Comparison of ENCODE assay signal across 1 cellular context in the genomic region with DNA sequence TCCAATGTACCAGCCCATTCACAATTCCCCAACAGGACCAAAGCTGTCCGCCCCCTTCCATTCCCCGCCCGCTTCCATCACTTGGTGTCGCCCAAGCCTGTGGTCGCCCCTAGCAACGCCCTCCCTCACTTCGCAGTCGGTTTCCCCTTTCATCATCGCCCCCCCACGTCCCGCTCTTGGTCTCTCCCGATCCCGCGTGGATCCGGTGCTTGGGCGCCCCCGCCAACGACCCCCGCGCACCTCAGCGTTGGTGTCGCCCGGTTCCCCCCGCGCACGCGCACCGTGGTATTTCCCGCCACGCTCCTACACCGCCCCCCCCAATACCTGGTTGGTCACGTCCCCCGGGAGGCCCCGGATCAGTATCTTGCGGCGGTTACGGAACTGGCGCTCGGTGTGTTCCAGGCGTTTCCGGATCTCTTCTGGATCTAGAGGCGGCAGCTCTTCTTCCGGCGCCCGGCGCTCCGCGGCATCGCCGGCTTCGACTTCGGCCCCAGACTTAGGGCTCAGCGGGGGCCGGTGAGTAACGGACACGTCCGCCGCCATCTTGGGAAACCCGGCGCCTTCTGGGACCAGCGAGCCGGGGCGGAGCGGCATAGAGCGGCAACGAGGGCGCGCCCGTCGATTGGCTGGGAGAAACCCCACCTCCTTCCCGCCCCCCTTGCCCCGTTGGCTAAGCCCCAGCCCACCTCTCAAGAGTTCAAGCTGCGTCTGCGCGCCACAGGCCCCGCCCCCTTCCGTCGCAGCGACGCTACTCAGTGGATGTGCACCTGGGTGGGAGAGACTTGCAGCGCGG.
TF ChIP-seq lines count a peak whose summit lies in the region.

TSS of gene RAVER1 (minus strand) at position 565 of the 793 bp plus-strand sequence. CDS start at position 543, 22 bp downstream.

TF ChIP-seq in K562, 482 proteins besides CTCF, POLR2A, EP300 and RAD21 (continued from another document and continues in another):
- TF ChIP-seq, protein P1, sequence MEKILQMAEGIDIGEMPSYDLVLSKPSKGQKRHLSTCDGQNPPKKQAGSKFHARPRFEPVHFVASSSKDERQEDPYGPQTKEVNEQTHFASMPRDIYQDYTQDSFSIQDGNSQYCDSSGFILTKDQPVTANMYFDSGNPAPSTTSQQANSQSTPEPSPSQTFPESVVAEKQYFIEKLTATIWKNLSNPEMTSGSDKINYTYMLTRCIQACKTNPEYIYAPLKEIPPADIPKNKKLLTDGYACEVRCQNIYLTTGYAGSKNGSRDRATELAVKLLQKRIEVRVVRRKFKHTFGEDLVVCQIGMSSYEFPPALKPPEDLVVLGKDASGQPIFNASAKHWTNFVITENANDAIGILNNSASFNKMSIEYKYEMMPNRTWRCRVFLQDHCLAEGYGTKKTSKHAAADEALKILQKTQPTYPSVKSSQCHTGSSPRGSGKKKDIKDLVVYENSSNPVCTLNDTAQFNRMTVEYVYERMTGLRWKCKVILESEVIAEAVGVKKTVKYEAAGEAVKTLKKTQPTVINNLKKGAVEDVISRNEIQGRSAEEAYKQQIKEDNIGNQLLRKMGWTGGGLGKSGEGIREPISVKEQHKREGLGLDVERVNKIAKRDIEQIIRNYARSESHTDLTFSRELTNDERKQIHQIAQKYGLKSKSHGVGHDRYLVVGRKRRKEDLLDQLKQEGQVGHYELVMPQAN (IDR thresholded peaks at IDR 0.05; ENCODE audit: borderline replicate concordance), result peak; percentile 82
- no peak for TF ChIP-seq HDGF (IDR thresholded peaks at IDR 0.05)
- TF ChIP-seq, protein P2, sequence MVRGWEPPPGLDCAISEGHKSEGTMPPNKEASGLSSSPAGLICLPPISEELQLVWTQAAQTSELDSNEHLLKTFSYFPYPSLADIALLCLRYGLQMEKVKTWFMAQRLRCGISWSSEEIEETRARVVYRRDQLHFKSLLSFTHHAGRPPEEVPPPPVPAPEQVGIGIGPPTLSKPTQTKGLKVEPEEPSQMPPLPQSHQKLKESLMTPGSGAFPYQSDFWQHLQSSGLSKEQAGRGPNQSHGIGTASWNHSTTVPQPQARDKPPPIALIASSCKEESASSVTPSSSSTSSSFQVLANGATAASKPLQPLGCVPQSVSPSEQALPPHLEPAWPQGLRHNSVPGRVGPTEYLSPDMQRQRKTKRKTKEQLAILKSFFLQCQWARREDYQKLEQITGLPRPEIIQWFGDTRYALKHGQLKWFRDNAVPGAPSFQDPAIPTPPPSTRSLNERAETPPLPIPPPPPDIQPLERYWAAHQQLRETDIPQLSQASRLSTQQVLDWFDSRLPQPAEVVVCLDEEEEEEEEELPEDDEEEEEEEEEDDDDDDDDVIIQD (CRISPR knock-in tag; IDR thresholded peaks at IDR 0.05), result no peak
- no peak for TF ChIP-seq BRF1 (IDR thresholded peaks at IDR 0.05; ENCODE audit: borderline replicate concordance, extremely low read depth, insufficient read length)
- no peak for TF ChIP-seq ARID2 (IDR thresholded peaks at IDR 0.05)
- TF ChIP-seq PHB2 (IDR thresholded peaks at IDR 0.05; ENCODE audit: low read depth), result peak; percentile 25; the same call in 1 of the 2 replicates
- no peak for TF ChIP-seq CREBBP (IDR thresholded peaks at IDR 0.05; ENCODE audit: low read depth, low read length)
- TF ChIP-seq HLTF (IDR thresholded peaks at IDR 0.05), result peak; percentile 38; the same call in 1 of the 2 replicates
- no peak for TF ChIP-seq ZNF780A (CRISPR knock-in tag; IDR thresholded peaks at IDR 0.05)
- no peak for TF ChIP-seq RHOXF2B (CRISPR knock-in tag; conservative IDR thresholded peaks at IDR 0.05)
- TF ChIP-seq ZFP1 (CRISPR knock-in tag; IDR thresholded peaks at IDR 0.05), result no peak
- peak in 1 of 2 experiments; percentile 65; a peak in 1 of 4 replicates for TF ChIP-seq TEAD1 (CRISPR knock-in tag; IDR thresholded peaks at IDR 0.05)
- TF ChIP-seq ZNF184 (CRISPR knock-in tag; IDR thresholded peaks at IDR 0.05), result no peak
- TF ChIP-seq, protein P3, sequence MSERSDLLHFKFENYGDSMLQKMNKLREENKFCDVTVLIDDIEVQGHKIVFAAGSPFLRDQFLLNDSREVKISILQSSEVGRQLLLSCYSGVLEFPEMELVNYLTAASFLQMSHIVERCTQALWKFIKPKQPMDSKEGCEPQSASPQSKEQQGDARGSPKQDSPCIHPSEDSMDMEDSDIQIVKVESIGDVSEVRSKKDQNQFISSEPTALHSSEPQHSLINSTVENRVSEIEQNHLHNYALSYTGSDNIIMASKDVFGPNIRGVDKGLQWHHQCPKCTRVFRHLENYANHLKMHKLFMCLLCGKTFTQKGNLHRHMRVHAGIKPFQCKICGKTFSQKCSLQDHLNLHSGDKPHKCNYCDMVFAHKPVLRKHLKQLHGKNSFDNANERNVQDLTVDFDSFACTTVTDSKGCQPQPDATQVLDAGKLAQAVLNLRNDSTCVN (CRISPR knock-in tag; IDR thresholded peaks at IDR 0.05), result no peak
- no peak for TF ChIP-seq NFYB (IDR thresholded peaks at IDR 0.05; ENCODE audit: extremely low read depth, insufficient read length)
- TF ChIP-seq ELF4 (CRISPR knock-in tag; IDR thresholded peaks at IDR 0.05), result 0 out of 2 replicates have a peak, but pooled peaks have one; percentile 63
- TF ChIP-seq HMG20A (CRISPR knock-in tag; conservative IDR thresholded peaks at IDR 0.05), result no peak
- TF ChIP-seq ZNF445 (CRISPR knock-in tag; IDR thresholded peaks at IDR 0.05; ENCODE audit: low read depth), result no peak
- TF ChIP-seq ZNF561 (CRISPR knock-in tag; conservative IDR thresholded peaks at IDR 0.05), result no peak
- no peak for TF ChIP-seq ILF3 (IDR thresholded peaks at IDR 0.05; ENCODE audit: borderline replicate concordance)
- TF ChIP-seq NFE2 (IDR thresholded peaks at IDR 0.05; ENCODE audit: low read depth), result 0 out of 2 replicates have a peak, but pooled peaks have one; percentile 17
- TF ChIP-seq BRCA1 (IDR thresholded peaks at IDR 0.05), result no peak
- 0 out of 2 replicates have a peak, but pooled peaks have one; percentile 84 for TF ChIP-seq BRCA1 (CRISPR knock-in tag; IDR thresholded peaks at IDR 0.05)
- TF ChIP-seq, protein P4, sequence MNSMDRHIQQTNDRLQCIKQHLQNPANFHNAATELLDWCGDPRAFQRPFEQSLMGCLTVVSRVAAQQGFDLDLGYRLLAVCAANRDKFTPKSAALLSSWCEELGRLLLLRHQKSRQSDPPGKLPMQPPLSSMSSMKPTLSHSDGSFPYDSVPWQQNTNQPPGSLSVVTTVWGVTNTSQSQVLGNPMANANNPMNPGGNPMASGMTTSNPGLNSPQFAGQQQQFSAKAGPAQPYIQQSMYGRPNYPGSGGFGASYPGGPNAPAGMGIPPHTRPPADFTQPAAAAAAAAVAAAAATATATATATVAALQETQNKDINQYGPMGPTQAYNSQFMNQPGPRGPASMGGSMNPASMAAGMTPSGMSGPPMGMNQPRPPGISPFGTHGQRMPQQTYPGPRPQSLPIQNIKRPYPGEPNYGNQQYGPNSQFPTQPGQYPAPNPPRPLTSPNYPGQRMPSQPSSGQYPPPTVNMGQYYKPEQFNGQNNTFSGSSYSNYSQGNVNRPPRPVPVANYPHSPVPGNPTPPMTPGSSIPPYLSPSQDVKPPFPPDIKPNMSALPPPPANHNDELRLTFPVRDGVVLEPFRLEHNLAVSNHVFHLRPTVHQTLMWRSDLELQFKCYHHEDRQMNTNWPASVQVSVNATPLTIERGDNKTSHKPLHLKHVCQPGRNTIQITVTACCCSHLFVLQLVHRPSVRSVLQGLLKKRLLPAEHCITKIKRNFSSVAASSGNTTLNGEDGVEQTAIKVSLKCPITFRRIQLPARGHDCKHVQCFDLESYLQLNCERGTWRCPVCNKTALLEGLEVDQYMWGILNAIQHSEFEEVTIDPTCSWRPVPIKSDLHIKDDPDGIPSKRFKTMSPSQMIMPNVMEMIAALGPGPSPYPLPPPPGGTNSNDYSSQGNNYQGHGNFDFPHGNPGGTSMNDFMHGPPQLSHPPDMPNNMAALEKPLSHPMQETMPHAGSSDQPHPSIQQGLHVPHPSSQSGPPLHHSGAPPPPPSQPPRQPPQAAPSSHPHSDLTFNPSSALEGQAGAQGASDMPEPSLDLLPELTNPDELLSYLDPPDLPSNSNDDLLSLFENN (IDR thresholded peaks at IDR 0.05; ENCODE audit: low read depth in 2 of 2, low read length in 2 of 2), result no peak; a peak in 1 of 4 replicates
- 0 out of 2 replicates have a peak, but pooled peaks have one; percentile 71 for TF ChIP-seq KLF13 (tag; IDR thresholded peaks at IDR 0.05; ENCODE audit: borderline replicate concordance, low read depth)
- no peak for TF ChIP-seq ZNF24 (IDR thresholded peaks at IDR 0.05)
- TF ChIP-seq CHCHD3 (CRISPR knock-in tag; IDR thresholded peaks at IDR 0.05), result no peak
- TF ChIP-seq TFAM (CRISPR knock-in tag; conservative IDR thresholded peaks at IDR 0.05), result no peak
- TF ChIP-seq, protein P5, sequence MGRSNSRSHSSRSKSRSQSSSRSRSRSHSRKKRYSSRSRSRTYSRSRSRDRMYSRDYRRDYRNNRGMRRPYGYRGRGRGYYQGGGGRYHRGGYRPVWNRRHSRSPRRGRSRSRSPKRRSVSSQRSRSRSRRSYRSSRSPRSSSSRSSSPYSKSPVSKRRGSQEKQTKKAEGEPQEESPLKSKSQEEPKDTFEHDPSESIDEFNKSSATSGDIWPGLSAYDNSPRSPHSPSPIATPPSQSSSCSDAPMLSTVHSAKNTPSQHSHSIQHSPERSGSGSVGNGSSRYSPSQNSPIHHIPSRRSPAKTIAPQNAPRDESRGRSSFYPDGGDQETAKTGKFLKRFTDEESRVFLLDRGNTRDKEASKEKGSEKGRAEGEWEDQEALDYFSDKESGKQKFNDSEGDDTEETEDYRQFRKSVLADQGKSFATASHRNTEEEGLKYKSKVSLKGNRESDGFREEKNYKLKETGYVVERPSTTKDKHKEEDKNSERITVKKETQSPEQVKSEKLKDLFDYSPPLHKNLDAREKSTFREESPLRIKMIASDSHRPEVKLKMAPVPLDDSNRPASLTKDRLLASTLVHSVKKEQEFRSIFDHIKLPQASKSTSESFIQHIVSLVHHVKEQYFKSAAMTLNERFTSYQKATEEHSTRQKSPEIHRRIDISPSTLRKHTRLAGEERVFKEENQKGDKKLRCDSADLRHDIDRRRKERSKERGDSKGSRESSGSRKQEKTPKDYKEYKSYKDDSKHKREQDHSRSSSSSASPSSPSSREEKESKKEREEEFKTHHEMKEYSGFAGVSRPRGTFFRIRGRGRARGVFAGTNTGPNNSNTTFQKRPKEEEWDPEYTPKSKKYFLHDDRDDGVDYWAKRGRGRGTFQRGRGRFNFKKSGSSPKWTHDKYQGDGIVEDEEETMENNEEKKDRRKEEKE (IDR thresholded peaks at IDR 0.05; ENCODE audit: borderline replicate concordance in 1 of 2, control insufficient read depth in 1 of 2, low read depth in 2 of 2, low read length in 1 of 2), result peak in 1 of 2 experiments; percentile 93; a peak in 2 of 4 replicates
- TF ChIP-seq PHTF2 (CRISPR knock-in tag; IDR thresholded peaks at IDR 0.05), result no peak
- peak; percentile 53; the same call in 1 of the 2 replicates for TF ChIP-seq GTF2F1 (IDR thresholded peaks at IDR 0.05; ENCODE audit: low read depth, low read length)
- no peak for TF ChIP-seq ZNF232 (CRISPR knock-in tag; IDR thresholded peaks at IDR 0.05)
- 0 out of 2 replicates have a peak, but pooled peaks have one; percentile 5 for TF ChIP-seq ATF1 (CRISPR knock-in tag; IDR thresholded peaks at IDR 0.05)
- peak; percentile 82 for TF ChIP-seq ATF1 (tag; IDR thresholded peaks at IDR 0.05)
- TF ChIP-seq JUND (IDR thresholded peaks at IDR 0.05; ENCODE audit: borderline replicate concordance, low read depth, low read length), result peak; percentile 93
- no peak; the same call in 2 of the 3 replicates for TF ChIP-seq JUND (tag; IDR thresholded peaks at IDR 0.05; ENCODE audit: borderline replicate concordance, low read depth, low read length)
- no peak; the same call in 1 of the 2 replicates for TF ChIP-seq RAD51 (IDR thresholded peaks at IDR 0.05; ENCODE audit: borderline replicate concordance, low read depth)
- TF ChIP-seq ZNF77 (CRISPR knock-in tag; IDR thresholded peaks at IDR 0.05), result no peak
- TF ChIP-seq JUN (IDR thresholded peaks at IDR 0.05; ENCODE audit: borderline replicate concordance, low read depth, low read length), result no peak
- no peak for TF ChIP-seq JUN (CRISPR knock-in tag; IDR thresholded peaks at IDR 0.05; ENCODE audit: borderline replicate concordance)
- TF ChIP-seq PCBP1 (IDR thresholded peaks at IDR 0.05; ENCODE audit: low read depth, low read length, poor library complexity, severe bottlenecking), result peak; percentile 68
- peak; percentile 78 for TF ChIP-seq E2F1 (CRISPR knock-in tag; IDR thresholded peaks at IDR 0.05)
- no peak for TF ChIP-seq ZC3H8 (IDR thresholded peaks at IDR 0.05)
- no peak for TF ChIP-seq ZNF444 (CRISPR knock-in tag; IDR thresholded peaks at IDR 0.05)
- peak; percentile 29; the same call in 1 of the 2 replicates for TF ChIP-seq E2F3 (CRISPR knock-in tag; IDR thresholded peaks at IDR 0.05)
- TF ChIP-seq, protein P6, sequence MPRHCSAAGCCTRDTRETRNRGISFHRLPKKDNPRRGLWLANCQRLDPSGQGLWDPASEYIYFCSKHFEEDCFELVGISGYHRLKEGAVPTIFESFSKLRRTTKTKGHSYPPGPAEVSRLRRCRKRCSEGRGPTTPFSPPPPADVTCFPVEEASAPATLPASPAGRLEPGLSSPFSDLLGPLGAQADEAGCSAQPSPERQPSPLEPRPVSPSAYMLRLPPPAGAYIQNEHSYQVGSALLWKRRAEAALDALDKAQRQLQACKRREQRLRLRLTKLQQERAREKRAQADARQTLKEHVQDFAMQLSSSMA (CRISPR knock-in tag; IDR thresholded peaks at IDR 0.05), result no peak
- TF ChIP-seq NFXL1 (CRISPR knock-in tag; IDR thresholded peaks at IDR 0.05), result no peak
- peak; percentile 30; the same call in 1 of the 2 replicates for TF ChIP-seq RNF2 (IDR thresholded peaks at IDR 0.05)
- TF ChIP-seq POLR2AphosphoS5 (IDR thresholded peaks at IDR 0.05; ENCODE audit: control insufficient read depth, insufficient read depth, low read depth, low read length), result peak; percentile 94
- TF ChIP-seq PTRF (tag; IDR thresholded peaks at IDR 0.05), result no peak
- no peak for TF ChIP-seq GTF2A2 (tag; IDR thresholded peaks at IDR 0.05)
- TF ChIP-seq ZNF143 (CRISPR knock-in tag; IDR thresholded peaks at IDR 0.05), result peak; percentile 68
- peak; percentile 84 for TF ChIP-seq CXXC5 (CRISPR knock-in tag; IDR thresholded peaks at IDR 0.05)
- TF ChIP-seq CEBPB (tag; IDR thresholded peaks at IDR 0.05), result peak; percentile 35; the same call in 1 of the 2 replicates
- TF ChIP-seq MXI1 (IDR thresholded peaks at IDR 0.05; ENCODE audit: low read depth, low read length), result peak; percentile 53; the same call in 1 of the 2 replicates
- TF ChIP-seq HDAC8 (tag; IDR thresholded peaks at IDR 0.05), result peak; percentile 55; the same call in 1 of the 2 replicates
- TF ChIP-seq TGIF2 (CRISPR knock-in tag; IDR thresholded peaks at IDR 0.05), result no peak
- peak; percentile 84 for TF ChIP-seq MAX (CRISPR knock-in tag; IDR thresholded peaks at IDR 0.05)
- no peak; a peak in 1 of 4 replicates for TF ChIP-seq FOXA3 (CRISPR knock-in tag; conservative IDR thresholded peaks at IDR 0.05 in 1 of 2, IDR thresholded peaks at IDR 0.05 in 1 of 2)
